In genomic region chr4:108980455-108981239, GRCh38 we compare ENCODE assay signal across 20 cellular contexts.
"Had no signal": no experiment of that assay in that cellular context is flagged by ENCODE, and none has a peak within 500 bp of the region (broad histone marks: within the 10 kb centered on the region; RNA-seq: fewer than 3 reads in every experiment).

No MANE protein-coding gene starts in this region.

- H3K9me3 Mint-ChIP-seq: activated naive CD8-positive, alpha-beta T cell treated with anti-CD3 and anti-CD28 coated beads, Interleukin-2, amount 50 U/mL, for 24 hours; memory B cell; nephron progenitor cell; stimulated activated naive CD8-positive, alpha-beta T cell treated with anti-CD3 and anti-CD28 coated beads, Interleukin-15, Interleukin-2, amounts not matched to agents 100 ng/mL and 50 ng/mL, for 24 hours had no signal

- H3K36me3 ChIP-seq: cardiac muscle cell, pancreas, right atrium auricular region, tibial artery had no signal

- H3K4me1 ChIP-seq: body of pancreas, pancreas, psoas muscle, right atrium auricular region, tibial artery had no signal

- H3K27ac Mint-ChIP-seq: activated naive CD8-positive, alpha-beta T cell treated with anti-CD3 and anti-CD28 coated beads, Interleukin-2, amount 50 U/mL, for 24 hours; memory B cell; nephron progenitor cell; stimulated activated naive CD8-positive, alpha-beta T cell treated with anti-CD3 and anti-CD28 coated beads, Interleukin-15, Interleukin-2, amounts not matched to agents 100 ng/mL and 50 ng/mL, for 24 hours had no signal

- H3K27ac ChIP-seq: body of pancreas, cardiac muscle cell, epithelial cell of prostate, pancreas, psoas muscle, right atrium auricular region, tibial artery had no signal

- DNase-seq: activated CD4-positive, alpha-beta T cell treated with anti-CD3 and anti-CD28 coated beads for 1 hour; activated CD4-positive, alpha-beta T cell treated with anti-CD3 and anti-CD28 coated beads, Interleukin-2, amount 50 U/mL, for 1 hour; activated CD8-positive, alpha-beta memory T cell treated with anti-CD3 and anti-CD28 coated beads for 24 hours; activated gamma-delta T cell treated with Interleukin-2 at 50 U/mL for 16 hours; activated naive CD8-positive, alpha-beta T cell treated with anti-CD3 and anti-CD28 coated beads, Interleukin-2, amount 50 U/mL, for 24 hours; body of pancreas; cortex of kidney; left colon; nephron progenitor cell; pancreas; psoas muscle; stimulated activated CD4-positive, alpha-beta T cell treated with anti-CD3 and anti-CD28 coated beads, Interleukin-4, amount 100 ng/mL, for 24 hours; tibial artery had no signal

- H3K4me1 Mint-ChIP-seq: memory B cell had no signal

- H3K36me3 Mint-ChIP-seq: memory B cell had no signal

- FAIRE-seq: keratinocyte, pancreas had no signal

- H3K4me3 Mint-ChIP-seq: activated naive CD8-positive, alpha-beta T cell treated with anti-CD3 and anti-CD28 coated beads, Interleukin-2, amount 50 U/mL, for 24 hours; memory B cell; nephron progenitor cell; stimulated activated naive CD8-positive, alpha-beta T cell treated with anti-CD3 and anti-CD28 coated beads, Interleukin-15, Interleukin-2, amounts not matched to agents 100 ng/mL and 50 ng/mL, for 24 hours; T-helper 1 cell treated with Interleukin-12 subunit alpha and Interleukin-12 subunit beta and Interleukin-4 antibody, amounts not matched to agents 30 μg/mL and 1 μg/mL, for 36 hours had no signal

- H3K27me3 ChIP-seq: body of pancreas, cardiac muscle cell, pancreas, right atrium auricular region, tibial artery had no signal

- H3K4me3 ChIP-seq: body of pancreas, cardiac muscle cell, pancreas, psoas muscle, right atrium auricular region, tibial artery had no signal

- H3K9me3 ChIP-seq: body of pancreas, pancreas, psoas muscle, right atrium auricular region, tibial artery had no signal

- H3K27me3 Mint-ChIP-seq: stimulated activated naive CD8-positive, alpha-beta T cell treated with anti-CD3 and anti-CD28 coated beads, Interleukin-15, Interleukin-2, amounts not matched to agents 100 ng/mL and 50 ng/mL, for 24 hours had no signal

- ATAC-seq: activated naive CD8-positive, alpha-beta T cell treated with anti-CD3 and anti-CD28 coated beads, Interleukin-2, amount 50 U/mL, for 24 hours; body of pancreas; left colon; pancreas; psoas muscle had no signal
